Comparison of ENCODE assay signal across 34 cellular contexts in the genomic region with DNA sequence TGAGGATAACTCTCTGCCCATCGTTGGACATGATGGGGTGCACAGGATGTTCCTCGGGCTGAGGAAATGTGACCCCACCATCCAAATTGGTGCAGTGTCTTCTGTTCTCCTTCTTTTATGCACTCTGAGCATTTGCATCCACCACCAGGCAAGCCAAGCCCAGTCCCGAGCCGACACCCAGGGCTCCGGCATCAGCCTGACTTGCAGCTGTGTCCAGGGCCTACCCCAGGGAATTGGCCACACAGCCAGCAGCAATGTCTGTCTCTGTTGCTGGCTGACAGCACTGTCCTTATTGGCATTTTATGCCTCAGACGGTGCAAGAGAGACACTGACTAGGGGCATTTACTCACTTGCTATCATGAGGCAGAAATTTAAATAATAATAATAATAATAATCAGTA.
"Had no signal": no experiment of that assay in that cellular context is flagged by ENCODE, and none has a peak within 500 bp of the region (broad histone marks: within the 10 kb centered on the region; RNA-seq: fewer than 3 reads in every experiment).

No MANE protein-coding gene starts in this region.

- FAIRE-seq: astrocyte, bronchial epithelial cell, RCC 7860 had no signal

- H3K27ac ChIP-seq: adrenal gland, body of pancreas, PC-9, RWPE1 had no signal

- H3K27me3 ChIP-seq: adrenal gland, body of pancreas, MG63 had no signal

- DNase-seq: activated CD4-positive, alpha-beta T cell treated with anti-CD3 and anti-CD28 coated beads, Interleukin-2, amount 10 ng/mL, durations not matched to agents 24 days and 14 days; activated CD4-positive, alpha-beta T cell treated with anti-CD3 and anti-CD28 coated beads, Interleukin-2, amount 50 U/mL, for 4 hours; activated CD8-positive, alpha-beta T cell treated with anti-CD3 and anti-CD28 coated beads for 36 hours; activated effector memory CD4-positive, alpha-beta T cell treated with anti-CD3 and anti-CD28 coated beads, Interleukin-2, amount 50 U/mL, for 16 hours; activated naive CD4-positive, alpha-beta T cell treated with anti-CD3 and anti-CD28 coated beads for 36 hours; activated T-cell treated with anti-CD3 and anti-CD28 coated beads, Interleukin-2, amount 50 U/mL, for 1 hour; activated T-cell treated with anti-CD3 and anti-CD28 coated beads, Interleukin-2, amount 50 U/mL, for 72 hours; adrenal gland; body of pancreas; caudate nucleus; Kasumi-1; KG1; MG63; NCI-H1048; NCI-H1105 treated with DMSO at 0.1 percent for 48 hours; NCI-H1436; NCI-H1694; NCI-H1930; NCI-H2081 treated with DMSO at 0.1 percent for 48 hours; NCI-H226; NCI-H446 treated with DMSO at 0.1 percent for 48 hours; NCI-H524; PC-9; Right ventricle myocardium superior; SW 1271; T-helper 1 cell; T-helper 2 cell; T-helper 9 cell had no signal

- ATAC-seq: activated CD8-positive, alpha-beta T cell treated with anti-CD3 and anti-CD28 coated beads for 36 hours; activated naive CD4-positive, alpha-beta T cell treated with anti-CD3 and anti-CD28 coated beads, Interleukin-2, amount 50 U/mL, for 72 hours; activated T-cell treated with anti-CD3 and anti-CD28 coated beads, Interleukin-2, amount 50 U/mL, for 72 hours; activated T-helper 17 cell treated with anti-CD3 and anti-CD28 coated beads, Interleukin-2, amount 50 U/mL, for 72 hours; body of pancreas had no signal

- H3K36me3 ChIP-seq: adrenal gland, MG63 had no signal

- H3K4me1 ChIP-seq: body of pancreas had no signal

- H3K9me3 ChIP-seq: adrenal gland, body of pancreas had no signal

- H3K4me3 ChIP-seq: adrenal gland, body of pancreas, MG63, PC-9 had no signal
